Comparison of ENCODE assay signal across 8 cellular contexts in genomic region chr19:10086904-10087256, GRCh38. TPM values are rescaled to one million over a fixed set of nuclear protein-coding genes. Genes with fewer than 3 reads are reported as not detected.
DNase-seq lines count a peak whose midpoint lies in the region; ATAC-seq and TF ChIP-seq lines count a peak whose summit lies in the region.

No MANE protein-coding gene starts in this region.

- H3K27me3 ChIP-seq in brain microvascular endothelial cell (replicated peaks) (no peaks in the 10 kb centered on the region), suprapubic skin (no peaks in the 10 kb centered on the region)

- H3K36me3 ChIP-seq in brain microvascular endothelial cell (replicated peaks), result peaks cover 17% of the 10 kb centered on the region
- peaks cover 30% of the 10 kb centered on the region for H3K36me3 ChIP-seq in suprapubic skin

- TF ChIP-seq POLR2A in suprapubic skin (IDR thresholded peaks at IDR 0.05), result no peak

- TF ChIP-seq CTCF in brain microvascular endothelial cell (IDR thresholded peaks at IDR 0.05; ENCODE audit: low read depth, low read length, missing control alignments), result no peak
- TF ChIP-seq CTCF in suprapubic skin (IDR thresholded peaks at IDR 0.05), result no peak

- no peak for TF ChIP-seq EP300 in suprapubic skin (IDR thresholded peaks at IDR 0.05)

- H3K4me3 ChIP-seq in brain microvascular endothelial cell (ENCODE audit: low read depth, low read length) (peak overlapping the region; percentile 81), suprapubic skin (peak overlapping the region; percentile 94)

- ATAC-seq in memory B cell (ENCODE audit: low read depth) (no peak), GM21737 (IDR thresholded peaks at IDR 0.05; ENCODE audit: unreplicated experiment) (no peak)

- in situ Hi-C loops in brain microvascular endothelial cell (cut with HindIII; ENCODE audit: low pct_ligation_motif_present, low sequenced_read_pairs), result no loop called here

- H3K4me3 Mint-ChIP-seq in memory B cell, result peak overlapping the region; percentile 97

- no peaks in the 10 kb centered on the region for H3K27me3 Mint-ChIP-seq in memory B cell

- H3K9me3 Mint-ChIP-seq in memory B cell, result no peaks in the 10 kb centered on the region

- no peak overlapping the region for H3K27ac ChIP-seq in brain microvascular endothelial cell
- H3K27ac ChIP-seq in suprapubic skin, result peak overlapping the region; percentile 81

- peak overlapping the region; percentile 67 for H3K27ac Mint-ChIP-seq in memory B cell

- H3K4me1 ChIP-seq in suprapubic skin, result peaks cover 10% of the 10 kb centered on the region

- H3K9me3 ChIP-seq in suprapubic skin, result no peaks in the 10 kb centered on the region

- H3K36me3 Mint-ChIP-seq in memory B cell, result peaks cover 13% of the 10 kb centered on the region

- DNase-seq in activated effector memory CD4-positive, alpha-beta T cell treated with anti-CD3 and anti-CD28 coated beads, Interleukin-2, amount 50 U/mL, for 16 hours, result peak; percentile 77
- no peak for DNase-seq in activated effector memory CD4-positive, alpha-beta T cell treated with Interleukin-2 at 50 U/mL for 16 hours
- no peak for DNase-seq in brain microvascular endothelial cell
- DNase-seq in memory B cell (ENCODE audit: low spot score in 2 of 2), result no peak
- DNase-seq in suprapubic skin (ENCODE audit: low spot score in 2 of 2), result no peak
- DNase-seq in NCI-H774 (lab: John Stamatoyannopoulos, UW), result no peak
- no peak for DNase-seq in midbrain (lab: John Stamatoyannopoulos, UW)

- 19% methylated on average over 21 of the region's 26 CpGs for WGBS in suprapubic skin

- H3K4me1 Mint-ChIP-seq in memory B cell, result peaks cover 19% of the 10 kb centered on the region

RNA-seq across cellular contexts. Expression of gene SHFL, which starts 0.8 kb away (rescaled TPM):
- 10 to 100 TPM; 11.8 to 26.7 (median 22.3) TPM for total RNA-seq in suprapubic skin

RNA-seq across cellular contexts. Expression of gene ANGPTL6, which starts 15.6 kb away (rescaled TPM):
- 1 to 10 TPM in 1 of 4 donors, under 1 TPM in 2, not detected in 1; 0.38 to 1.1 (median 0.42) TPM for total RNA-seq in suprapubic skin

RNA-seq across cellular contexts. Expression of gene PPAN, which starts 19.3 kb away (rescaled TPM):
- total RNA-seq in suprapubic skin, result 10 to 100 TPM; 41.9 to 55.1 (median 46.8) TPM

RNA-seq across cellular contexts. Expression of gene P2RY11, which starts 24.6 kb away (rescaled TPM):
- total RNA-seq in suprapubic skin, result 10 to 100 TPM; 16.4 to 32.9 (median 19.9) TPM

RNA-seq across cellular contexts. Expression of gene EIF3G, which starts 32.8 kb away (rescaled TPM):
- 100 to 1,000 TPM; 211 to 315 (median 225) TPM for total RNA-seq in suprapubic skin
